Comparison of ENCODE assay signal across 24 cellular contexts in the genomic region with DNA sequence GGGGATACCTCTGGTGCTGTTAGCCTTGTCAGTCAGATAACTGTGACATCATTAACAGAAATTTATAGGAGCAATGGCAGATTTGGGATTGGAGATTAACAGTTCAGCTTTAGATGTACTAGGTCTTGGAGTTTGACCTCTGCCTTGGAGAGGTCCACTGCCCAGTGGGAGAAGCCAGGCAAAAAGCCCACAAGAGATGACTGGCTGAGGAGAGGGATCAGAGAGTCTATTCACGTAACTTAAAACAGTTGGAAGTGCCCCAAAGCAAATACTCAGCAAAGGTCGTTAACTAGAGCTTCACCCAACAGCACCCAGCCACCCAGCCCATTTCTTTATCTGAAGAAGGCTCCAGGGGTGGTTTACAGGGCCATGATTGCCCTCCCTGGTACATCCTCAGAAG.
"Had no signal": no experiment of that assay in that cellular context is flagged by ENCODE, and none has a peak within 500 bp of the region (broad histone marks: within the 10 kb centered on the region; RNA-seq: fewer than 3 reads in every experiment).

No MANE protein-coding gene starts in this region.

- DNase-seq: occipital lobe; ovary; posterior cingulate gyrus; psoas muscle; right cardiac atrium; sigmoid colon; small intestine; stimulated activated CD4-positive, alpha-beta T cell treated with anti-CD3 and anti-CD28 coated beads, Interleukin-15, amount 100 ng/mL, for 24 hours; stimulated activated CD4-positive, alpha-beta T cell treated with anti-CD3 and anti-CD28 coated beads, Interleukin-2, amount 100 ng/mL, for 24 hours; stimulated activated CD4-positive, alpha-beta T cell treated with anti-CD3 and anti-CD28 coated beads, Interleukin-2, amount 100 ng/mL, for 48 hours; stimulated activated CD4-positive, alpha-beta T cell treated with anti-CD3 and anti-CD28 coated beads, Interleukin-4, amount 100 ng/mL, for 24 hours; stimulated activated naive B cell treated with anti-CD40 and anti-IgM and Interleukin-4, amounts not matched to agents 10 μg/mL and 1 μg/mL and 100 μg/mL, for 72 hours; stimulated activated naive CD4-positive, alpha-beta T cell treated with Interleukin-2 at 50 U/mL for 16 hours; stomach; thyroid gland; trophoblast cell; upper lobe of left lung had no signal

- H3K9me3 ChIP-seq: ovary, psoas muscle, right lobe of liver, sigmoid colon, thoracic aorta, thyroid gland, vagina had no signal

- H3K4me3 ChIP-seq: neural progenitor cell, ovary, psoas muscle, right lobe of liver, sigmoid colon, stomach, thoracic aorta, thyroid gland, tibial nerve, upper lobe of left lung, vagina had no signal

- H3K27ac ChIP-seq: neural progenitor cell, ovary, parathyroid adenoma, psoas muscle, right lobe of liver, sigmoid colon, stomach, thoracic aorta, thyroid gland, tibial nerve, upper lobe of left lung, vagina had no signal

- H3K36me3 ChIP-seq: neural progenitor cell, ovary, right lobe of liver, sigmoid colon, stomach, thoracic aorta, thyroid gland, upper lobe of left lung, vagina had no signal

- H3K4me1 ChIP-seq: neural progenitor cell, parathyroid adenoma, psoas muscle, right lobe of liver, stomach, thyroid gland, tibial nerve, upper lobe of left lung, vagina had no signal

- H3K27me3 ChIP-seq: neural progenitor cell, ovary, right lobe of liver, sigmoid colon, stomach, thyroid gland, tibial nerve, upper lobe of left lung, vagina had no signal

- ATAC-seq: psoas muscle; right cardiac atrium; stimulated activated effector memory CD8-positive, alpha-beta T cell treated with anti-CD3 and anti-CD28 coated beads, Interleukin-12 subunit alpha, Interleukin-12 subunit beta, amount 100 ng/mL, for 72 hours; stimulated activated naive B cell treated with anti-CD40 and anti-IgM and Interleukin-4, amounts not matched to agents 10 μg/mL and 1 μg/mL and 100 μg/mL, for 72 hours had no signal
